1 cellular context compared by ENCODE assay signal in the genomic region with DNA sequence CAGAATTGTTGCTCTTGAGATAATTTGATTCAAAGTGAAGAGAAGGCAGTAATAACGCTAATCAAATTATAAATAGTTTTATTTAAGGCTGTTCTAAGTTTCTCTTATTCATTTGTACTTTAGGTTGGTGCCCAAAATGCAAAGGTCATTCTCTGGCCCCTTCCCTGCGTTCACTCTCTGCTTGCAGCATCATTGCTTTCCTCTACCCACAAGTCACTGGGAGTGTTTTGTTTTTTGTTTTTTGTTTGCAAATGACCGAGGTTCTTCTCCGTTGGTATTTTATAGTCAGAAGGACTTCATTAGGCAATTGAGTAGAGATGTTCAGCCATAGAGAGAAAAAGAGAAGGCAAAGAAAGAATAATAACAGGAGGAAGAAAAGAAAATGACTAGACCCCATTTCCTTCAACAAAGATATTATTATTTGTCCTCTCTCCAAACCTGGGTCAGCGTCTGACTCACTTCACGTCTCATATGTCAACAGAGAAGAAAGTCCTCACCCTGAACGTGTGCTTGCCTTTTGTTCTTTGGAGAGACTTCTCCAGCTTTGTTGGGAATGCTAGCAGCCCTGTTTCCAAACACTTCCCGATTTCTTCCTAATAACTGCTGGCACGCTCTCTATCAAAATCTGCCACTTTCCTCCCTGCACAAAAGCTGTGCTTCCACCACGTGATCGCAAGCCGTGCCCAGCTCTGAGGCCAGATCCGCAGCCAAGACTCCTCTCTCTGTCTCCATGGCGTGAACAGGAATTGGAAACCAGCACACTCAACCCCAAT.
TF ChIP-seq lines count a peak whose summit lies in the region.

No MANE protein-coding gene starts in this region.

TF ChIP-seq in Ishikawa, 13 proteins besides CTCF, POLR2A, EP300 and RAD21 (continued from another document):
- TF ChIP-seq, protein P1, sequence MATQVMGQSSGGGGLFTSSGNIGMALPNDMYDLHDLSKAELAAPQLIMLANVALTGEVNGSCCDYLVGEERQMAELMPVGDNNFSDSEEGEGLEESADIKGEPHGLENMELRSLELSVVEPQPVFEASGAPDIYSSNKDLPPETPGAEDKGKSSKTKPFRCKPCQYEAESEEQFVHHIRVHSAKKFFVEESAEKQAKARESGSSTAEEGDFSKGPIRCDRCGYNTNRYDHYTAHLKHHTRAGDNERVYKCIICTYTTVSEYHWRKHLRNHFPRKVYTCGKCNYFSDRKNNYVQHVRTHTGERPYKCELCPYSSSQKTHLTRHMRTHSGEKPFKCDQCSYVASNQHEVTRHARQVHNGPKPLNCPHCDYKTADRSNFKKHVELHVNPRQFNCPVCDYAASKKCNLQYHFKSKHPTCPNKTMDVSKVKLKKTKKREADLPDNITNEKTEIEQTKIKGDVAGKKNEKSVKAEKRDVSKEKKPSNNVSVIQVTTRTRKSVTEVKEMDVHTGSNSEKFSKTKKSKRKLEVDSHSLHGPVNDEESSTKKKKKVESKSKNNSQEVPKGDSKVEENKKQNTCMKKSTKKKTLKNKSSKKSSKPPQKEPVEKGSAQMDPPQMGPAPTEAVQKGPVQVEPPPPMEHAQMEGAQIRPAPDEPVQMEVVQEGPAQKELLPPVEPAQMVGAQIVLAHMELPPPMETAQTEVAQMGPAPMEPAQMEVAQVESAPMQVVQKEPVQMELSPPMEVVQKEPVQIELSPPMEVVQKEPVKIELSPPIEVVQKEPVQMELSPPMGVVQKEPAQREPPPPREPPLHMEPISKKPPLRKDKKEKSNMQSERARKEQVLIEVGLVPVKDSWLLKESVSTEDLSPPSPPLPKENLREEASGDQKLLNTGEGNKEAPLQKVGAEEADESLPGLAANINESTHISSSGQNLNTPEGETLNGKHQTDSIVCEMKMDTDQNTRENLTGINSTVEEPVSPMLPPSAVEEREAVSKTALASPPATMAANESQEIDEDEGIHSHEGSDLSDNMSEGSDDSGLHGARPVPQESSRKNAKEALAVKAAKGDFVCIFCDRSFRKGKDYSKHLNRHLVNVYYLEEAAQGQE (IDR thresholded peaks at IDR 0.05; ENCODE audit: low read depth), result no peak
